ENCODE assay signal across 17 cellular contexts in the genomic region with DNA sequence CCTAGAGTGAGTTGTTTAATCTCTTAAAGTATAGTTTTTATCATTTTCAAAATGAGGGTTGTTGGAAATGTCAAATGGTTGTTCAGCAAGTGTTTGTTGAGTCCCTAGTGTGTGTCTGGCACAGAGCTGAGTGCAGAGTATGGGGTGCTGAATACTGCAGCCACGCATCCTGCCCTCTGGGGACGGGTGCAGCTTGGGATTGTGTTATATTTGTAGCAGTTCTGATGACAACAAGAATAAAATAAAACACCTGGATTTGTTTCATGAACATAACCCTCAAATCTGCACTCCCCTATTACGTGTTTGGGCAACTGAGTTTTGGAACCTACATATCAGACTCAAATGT.
DNase-seq lines count a peak whose midpoint lies in the region; ATAC-seq and TF ChIP-seq lines count a peak whose summit lies in the region.
"Had no signal": no experiment of that assay in that cellular context is flagged by ENCODE, and none has a peak within 500 bp of the region (broad histone marks: within the 10 kb centered on the region; RNA-seq: fewer than 3 reads in every experiment).

No MANE protein-coding gene starts in this region.

- no peak for TF ChIP-seq POLR2A in HCT116 (IDR thresholded peaks at IDR 0.05; ENCODE audit: borderline replicate concordance, extremely low read depth, insufficient read depth, insufficient read length)

- H3K9me2 ChIP-seq in HCT116 (ENCODE audit: insufficient read depth) = no peaks in the 10 kb centered on the region

- H3K36me3 ChIP-seq in HCT116 (ENCODE audit: control insufficient read depth in 1 of 2, insufficient read depth in 2 of 2, low read length in 2 of 2) (no peaks in the 10 kb centered on the region), lower lobe of right lung (no peaks in the 10 kb centered on the region), subcutaneous abdominal adipose tissue (ENCODE audit: control insufficient read depth in 5 of 5, insufficient read depth in 5 of 5, low read length in 5 of 5) (no peaks in the 10 kb centered on the region)
- H3K36me3 ChIP-seq: ovary, spleen, WERI-Rb-1 had no signal

- no peak overlapping the region for H3K27ac ChIP-seq in HCT116 (ENCODE audit: low read depth, low read length)
- H3K27ac ChIP-seq in dorsolateral prefrontal cortex = peak overlapping the region in 51 of 59 donors; percentile 3 to 91 (median 69)
- peak overlapping the region; percentile 36 for H3K27ac ChIP-seq in lower lobe of right lung
- peak overlapping the region; percentile 5 for H3K27ac ChIP-seq in subcutaneous abdominal adipose tissue (ENCODE audit: low read depth, low read length)
- H3K27ac ChIP-seq: WERI-Rb-1 had no signal

- H4K20me1 ChIP-seq in HCT116 (ENCODE audit: insufficient read depth) = no peaks in the 10 kb centered on the region

- DNase-seq in HCT116 (ENCODE audit: low read depth, low spot score) (no peak), dorsolateral prefrontal cortex (no peak), lower lobe of right lung (no peak), NOMO-1 (lab: John Stamatoyannopoulos, UW; ENCODE audit: unreplicated experiment in 2 of 2) (no peak), UCSD-AML1 (lab: John Stamatoyannopoulos, UW; ENCODE audit: unreplicated experiment) (no peak), NCI-H345 treated with DMSO at 0.1 percent for 48 hours (lab: John Stamatoyannopoulos, UW; ENCODE audit: unreplicated experiment) (no peak)
- DNase-seq in stimulated activated CD4-positive, alpha-beta T cell treated with anti-CD3 and anti-CD28 coated beads, Interleukin-4, amount 100 ng/mL, for 4 hours = no peak
- DNase-seq: activated CD8-positive, alpha-beta T cell treated with anti-CD3 and anti-CD28 coated beads for 36 hours; activated naive CD8-positive, alpha-beta T cell treated with anti-CD3 and anti-CD28 coated beads for 36 hours; central memory CD4-positive, alpha-beta T cell; COR-L47; NCI-H1436 treated with DMSO at 0.1 percent for 48 hours; spleen; WERI-Rb-1 had no signal

- no peak for TF ChIP-seq CTCF in HCT116 (IDR thresholded peaks at IDR 0.05 in 2 of 3, conservative IDR thresholded peaks at IDR 0.05 in 1 of 3; ENCODE audit: borderline replicate concordance in 1 of 3, insufficient read depth in 1 of 3, low read depth in 2 of 3, low read length in 2 of 3)
- TF ChIP-seq CTCF in dorsolateral prefrontal cortex (IDR thresholded peaks at IDR 0.05 in 54 of 56, conservative IDR thresholded peaks at IDR 0.05 in 2 of 56; ENCODE audit: low read depth in 1 of 56, partially characterized antibody in 56 of 56) = no peak
- TF ChIP-seq CTCF in lower lobe of right lung (IDR thresholded peaks at IDR 0.05) = no peak

- ATAC-seq in HCT116 (no peak), lower lobe of right lung (no peak)
- ATAC-seq: activated CD8-positive, alpha-beta T cell treated with anti-CD3 and anti-CD28 coated beads for 36 hours; stimulated activated effector memory CD8-positive, alpha-beta T cell treated with anti-CD3 and anti-CD28 coated beads, Interleukin-12 subunit alpha, Interleukin-12 subunit beta, amount 100 ng/mL, for 72 hours had no signal

- H3K9ac ChIP-seq in HCT116 (ENCODE audit: low read length) = no peak overlapping the region
- no peak overlapping the region for H3K9ac ChIP-seq in subcutaneous abdominal adipose tissue (ENCODE audit: low read length in 5 of 5)

- peak overlapping the region; percentile 53 for H3K4me2 ChIP-seq in HCT116 (ENCODE audit: low read length)

- RAD21 ChIA-PET in HCT116 (lab: Charles Lee; ENCODE audit: low non-redundant PET in 1 of 2, low total read pairs in 2 of 2, uncharacterized antibody in 2 of 2, unreplicated experiment in 2 of 2) = no interaction called here

- H3K27me3 ChIP-seq in HCT116 (ENCODE audit: insufficient read depth, low read length) (no peaks in the 10 kb centered on the region), dorsolateral prefrontal cortex (no peaks in the 10 kb centered on the region), lower lobe of right lung (ENCODE audit: low read depth) (no peaks in the 10 kb centered on the region), subcutaneous abdominal adipose tissue (ENCODE audit: control insufficient read depth in 5 of 5, insufficient read depth in 4 of 5, low read length in 5 of 5) (peaks cover 0 to 4% (median 0%) of the 10 kb centered on the region in 5 donors)
- H3K27me3 ChIP-seq: ovary, spleen had no signal

- no peak overlapping the region for H3K4me3 ChIP-seq in HCT116 (replicated peaks in 1 of 2; ENCODE audit: low read depth in 1 of 2, low read length in 2 of 2)
- H3K4me3 ChIP-seq in dorsolateral prefrontal cortex = no peak overlapping the region
- no peak overlapping the region for H3K4me3 ChIP-seq in lower lobe of right lung
- H3K4me3 ChIP-seq in subcutaneous abdominal adipose tissue (ENCODE audit: low read depth in 1 of 5, low read length in 5 of 5) = no peak overlapping the region
- H3K4me3 ChIP-seq: ovary, spleen had no signal

- H3K4me1 ChIP-seq in HCT116 (ENCODE audit: control insufficient read depth in 1 of 2, insufficient read depth in 2 of 2, low read length in 2 of 2) = peaks cover 4 to 24% of the 10 kb centered on the region in 2 experiments; a peak in 3 of 4 replicates
- peaks cover 25% of the 10 kb centered on the region for H3K4me1 ChIP-seq in lower lobe of right lung
- peaks cover 0 to 15% (median 7%) of the 10 kb centered on the region in 5 donors for H3K4me1 ChIP-seq in subcutaneous abdominal adipose tissue (ENCODE audit: control insufficient read depth in 5 of 5, insufficient read depth in 5 of 5, low read length in 5 of 5)

- POLR2A ChIA-PET in HCT116 (lab: Charles Lee) = no interaction called here

- CTCF ChIA-PET in HCT116 (lab: Charles Lee) = no interaction called here

- BruUV-seq in HCT116 (replicated peaks; lab: Mats Ljungman, UMichigan) = no TSS peak

- H2AFZ ChIP-seq in HCT116 (ENCODE audit: low read depth, low read length, poor library complexity, severe bottlenecking) = no peak overlapping the region

- H3K9me3 ChIP-seq in HCT116 (ENCODE audit: control insufficient read depth in 1 of 2, insufficient read depth in 1 of 2, low read depth in 1 of 2, low read length in 2 of 2) (no peaks in the 10 kb centered on the region), lower lobe of right lung (no peaks in the 10 kb centered on the region), subcutaneous abdominal adipose tissue (ENCODE audit: control insufficient read depth in 5 of 5, low read length in 5 of 5) (peaks cover 0 to 3% (median 0%) of the 10 kb centered on the region in 5 donors)
- H3K9me3 ChIP-seq: ovary, spleen had no signal

- TF ChIP-seq RAD21 in HCT116 (IDR thresholded peaks at IDR 0.05; ENCODE audit: low read depth) = no peak

- intact Hi-C loops in HCT116 (cut with micrococcal nuclease) = no loop called here
- intact Hi-C loops in dorsolateral prefrontal cortex (cut with DNase I) = no loop called here
- intact Hi-C loops in lower lobe of right lung (cut with DNase I) = no loop called here

- H3K79me2 ChIP-seq in HCT116 (ENCODE audit: insufficient read depth, low read length) = no peaks in the 10 kb centered on the region

TF ChIP-seq in HCT116, 20 proteins besides CTCF, POLR2A, EP300 and RAD21 (continues in another document):
- TF ChIP-seq FOSL1 (IDR thresholded peaks at IDR 0.05; ENCODE audit: low read depth) (no peak), SRF (IDR thresholded peaks at IDR 0.05; ENCODE audit: low read depth) (no peak), JUND (IDR thresholded peaks at IDR 0.05) (no peak), ZNF274 (IDR thresholded peaks at IDR 0.05; ENCODE audit: low read depth, low read length) (no peak), SP1 (IDR thresholded peaks at IDR 0.05; ENCODE audit: low read depth) (no peak), TCF7L2 (IDR thresholded peaks at IDR 0.05; ENCODE audit: borderline replicate concordance, extremely low read depth, insufficient read depth, insufficient read length) (no peak), CBX3 (IDR thresholded peaks at IDR 0.05; ENCODE audit: low read depth) (no peak), ELF1 (IDR thresholded peaks at IDR 0.05; ENCODE audit: borderline replicate concordance, low read depth) (no peak), YY1 (IDR thresholded peaks at IDR 0.05; ENCODE audit: extremely low read depth, insufficient replicate concordance, low read depth, low read length) (no peak)
- TF ChIP-seq, protein P1, sequence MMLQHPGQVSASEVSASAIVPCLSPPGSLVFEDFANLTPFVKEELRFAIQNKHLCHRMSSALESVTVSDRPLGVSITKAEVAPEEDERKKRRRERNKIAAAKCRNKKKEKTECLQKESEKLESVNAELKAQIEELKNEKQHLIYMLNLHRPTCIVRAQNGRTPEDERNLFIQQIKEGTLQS (IDR thresholded peaks at IDR 0.05) = no peak
- TF ChIP-seq, protein P2, sequence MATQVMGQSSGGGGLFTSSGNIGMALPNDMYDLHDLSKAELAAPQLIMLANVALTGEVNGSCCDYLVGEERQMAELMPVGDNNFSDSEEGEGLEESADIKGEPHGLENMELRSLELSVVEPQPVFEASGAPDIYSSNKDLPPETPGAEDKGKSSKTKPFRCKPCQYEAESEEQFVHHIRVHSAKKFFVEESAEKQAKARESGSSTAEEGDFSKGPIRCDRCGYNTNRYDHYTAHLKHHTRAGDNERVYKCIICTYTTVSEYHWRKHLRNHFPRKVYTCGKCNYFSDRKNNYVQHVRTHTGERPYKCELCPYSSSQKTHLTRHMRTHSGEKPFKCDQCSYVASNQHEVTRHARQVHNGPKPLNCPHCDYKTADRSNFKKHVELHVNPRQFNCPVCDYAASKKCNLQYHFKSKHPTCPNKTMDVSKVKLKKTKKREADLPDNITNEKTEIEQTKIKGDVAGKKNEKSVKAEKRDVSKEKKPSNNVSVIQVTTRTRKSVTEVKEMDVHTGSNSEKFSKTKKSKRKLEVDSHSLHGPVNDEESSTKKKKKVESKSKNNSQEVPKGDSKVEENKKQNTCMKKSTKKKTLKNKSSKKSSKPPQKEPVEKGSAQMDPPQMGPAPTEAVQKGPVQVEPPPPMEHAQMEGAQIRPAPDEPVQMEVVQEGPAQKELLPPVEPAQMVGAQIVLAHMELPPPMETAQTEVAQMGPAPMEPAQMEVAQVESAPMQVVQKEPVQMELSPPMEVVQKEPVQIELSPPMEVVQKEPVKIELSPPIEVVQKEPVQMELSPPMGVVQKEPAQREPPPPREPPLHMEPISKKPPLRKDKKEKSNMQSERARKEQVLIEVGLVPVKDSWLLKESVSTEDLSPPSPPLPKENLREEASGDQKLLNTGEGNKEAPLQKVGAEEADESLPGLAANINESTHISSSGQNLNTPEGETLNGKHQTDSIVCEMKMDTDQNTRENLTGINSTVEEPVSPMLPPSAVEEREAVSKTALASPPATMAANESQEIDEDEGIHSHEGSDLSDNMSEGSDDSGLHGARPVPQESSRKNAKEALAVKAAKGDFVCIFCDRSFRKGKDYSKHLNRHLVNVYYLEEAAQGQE (IDR thresholded peaks at IDR 0.05; ENCODE audit: low read depth) = no peak
- TF ChIP-seq, protein P3, sequence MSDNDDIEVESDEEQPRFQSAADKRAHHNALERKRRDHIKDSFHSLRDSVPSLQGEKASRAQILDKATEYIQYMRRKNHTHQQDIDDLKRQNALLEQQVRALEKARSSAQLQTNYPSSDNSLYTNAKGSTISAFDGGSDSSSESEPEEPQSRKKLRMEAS (IDR thresholded peaks at IDR 0.05) = no peak
